ENCODE assay signal across 1 cellular context in genomic region chr11:47435687-47436086, GRCh38.
TF ChIP-seq lines count a peak whose summit lies in the region.

No MANE protein-coding gene starts in this region.

TF ChIP-seq in IMR-90, 13 proteins besides CTCF, POLR2A, EP300 and RAD21:
- TF ChIP-seq ELK1 (IDR thresholded peaks at IDR 0.05; ENCODE audit: borderline replicate concordance, low read depth, low read length) = no peak
